Comparison of ENCODE assay signal across 6 cellular contexts in the genomic region with DNA sequence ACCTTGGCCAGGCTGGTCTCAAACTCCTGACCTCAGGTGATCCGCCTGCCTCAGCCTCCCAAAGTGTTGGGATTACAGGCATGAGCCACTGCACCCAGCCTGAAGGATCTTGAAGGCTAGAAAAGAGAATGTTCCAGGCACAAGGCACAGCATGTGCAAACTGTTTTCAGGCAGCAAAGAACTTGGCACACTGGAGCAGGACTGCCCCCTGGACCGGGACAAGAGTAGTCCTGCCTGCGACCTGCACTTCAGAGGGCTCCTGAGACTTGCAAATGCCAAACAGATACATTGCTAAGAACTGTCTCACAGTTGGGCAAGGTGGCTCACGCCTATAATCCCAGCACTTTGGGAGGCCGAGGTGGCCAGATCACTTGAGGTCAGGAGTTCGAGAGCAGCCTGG. TPM values are rescaled to one million over a fixed set of nuclear protein-coding genes. Genes with fewer than 3 reads are reported as not detected.
"Had no signal": no experiment of that assay in that cellular context is flagged by ENCODE, and none has a peak within 500 bp of the region (broad histone marks: within the 10 kb centered on the region; RNA-seq: fewer than 3 reads in every experiment).

No MANE protein-coding gene starts in this region.

RNA-seq across cellular contexts. Expression of a gene that starts 3.2 kb away (rescaled TPM):
- total RNA-seq: OCI-LY7, PC-3, Peyer's patch, Right ventricle myocardium superior, RPMI7951, SJSA1 had no signal

RNA-seq across cellular contexts. Expression of a gene that starts 19.1 kb away (rescaled TPM):
- total RNA-seq: OCI-LY7 had no signal
